ENCODE assay signal across 1 cellular context in the genomic region with DNA sequence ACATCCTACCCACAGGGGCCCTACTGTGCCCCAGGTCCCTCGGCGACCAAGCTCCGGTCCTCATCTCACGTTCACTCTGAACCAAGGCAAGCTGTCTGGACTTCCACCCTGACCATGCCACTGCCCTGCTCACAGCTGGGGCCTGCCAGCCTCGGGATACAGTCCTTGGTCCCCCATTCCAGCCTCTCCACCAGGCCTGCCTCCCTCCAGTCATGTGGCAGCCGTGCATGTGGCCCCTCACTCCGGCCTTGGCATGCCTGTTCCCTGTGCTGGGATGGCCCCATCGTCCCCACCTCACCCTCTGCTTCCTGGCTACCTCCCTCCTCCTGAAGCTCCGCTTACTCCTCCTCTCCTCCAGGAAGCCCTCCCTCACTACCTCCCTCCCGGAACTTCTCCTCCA.
TF ChIP-seq lines count a peak whose summit lies in the region.

No MANE protein-coding gene starts in this region.

TF ChIP-seq in H1, 55 proteins besides CTCF, POLR2A, EP300 and RAD21:
- no peak for TF ChIP-seq SP4 (IDR thresholded peaks at IDR 0.05; ENCODE audit: low read length)
- no peak for TF ChIP-seq NANOG (IDR thresholded peaks at IDR 0.05; ENCODE audit: insufficient read depth, low read depth, low read length, poor library complexity, severe bottlenecking)
- TF ChIP-seq, protein P1, sequence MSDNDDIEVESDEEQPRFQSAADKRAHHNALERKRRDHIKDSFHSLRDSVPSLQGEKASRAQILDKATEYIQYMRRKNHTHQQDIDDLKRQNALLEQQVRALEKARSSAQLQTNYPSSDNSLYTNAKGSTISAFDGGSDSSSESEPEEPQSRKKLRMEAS (IDR thresholded peaks at IDR 0.05) = no peak
- TF ChIP-seq SRF (IDR thresholded peaks at IDR 0.05; ENCODE audit: low read depth, low read length) = no peak
- no peak for TF ChIP-seq BCL11A (IDR thresholded peaks at IDR 0.05; ENCODE audit: low read depth in 2 of 2, low read length in 2 of 2)
- no peak for TF ChIP-seq SIRT6 (IDR thresholded peaks at IDR 0.05; ENCODE audit: low read length)
- TF ChIP-seq RBBP5 (IDR thresholded peaks at IDR 0.05; ENCODE audit: borderline replicate concordance, low read depth, low read length) = no peak
- TF ChIP-seq, protein P2, sequence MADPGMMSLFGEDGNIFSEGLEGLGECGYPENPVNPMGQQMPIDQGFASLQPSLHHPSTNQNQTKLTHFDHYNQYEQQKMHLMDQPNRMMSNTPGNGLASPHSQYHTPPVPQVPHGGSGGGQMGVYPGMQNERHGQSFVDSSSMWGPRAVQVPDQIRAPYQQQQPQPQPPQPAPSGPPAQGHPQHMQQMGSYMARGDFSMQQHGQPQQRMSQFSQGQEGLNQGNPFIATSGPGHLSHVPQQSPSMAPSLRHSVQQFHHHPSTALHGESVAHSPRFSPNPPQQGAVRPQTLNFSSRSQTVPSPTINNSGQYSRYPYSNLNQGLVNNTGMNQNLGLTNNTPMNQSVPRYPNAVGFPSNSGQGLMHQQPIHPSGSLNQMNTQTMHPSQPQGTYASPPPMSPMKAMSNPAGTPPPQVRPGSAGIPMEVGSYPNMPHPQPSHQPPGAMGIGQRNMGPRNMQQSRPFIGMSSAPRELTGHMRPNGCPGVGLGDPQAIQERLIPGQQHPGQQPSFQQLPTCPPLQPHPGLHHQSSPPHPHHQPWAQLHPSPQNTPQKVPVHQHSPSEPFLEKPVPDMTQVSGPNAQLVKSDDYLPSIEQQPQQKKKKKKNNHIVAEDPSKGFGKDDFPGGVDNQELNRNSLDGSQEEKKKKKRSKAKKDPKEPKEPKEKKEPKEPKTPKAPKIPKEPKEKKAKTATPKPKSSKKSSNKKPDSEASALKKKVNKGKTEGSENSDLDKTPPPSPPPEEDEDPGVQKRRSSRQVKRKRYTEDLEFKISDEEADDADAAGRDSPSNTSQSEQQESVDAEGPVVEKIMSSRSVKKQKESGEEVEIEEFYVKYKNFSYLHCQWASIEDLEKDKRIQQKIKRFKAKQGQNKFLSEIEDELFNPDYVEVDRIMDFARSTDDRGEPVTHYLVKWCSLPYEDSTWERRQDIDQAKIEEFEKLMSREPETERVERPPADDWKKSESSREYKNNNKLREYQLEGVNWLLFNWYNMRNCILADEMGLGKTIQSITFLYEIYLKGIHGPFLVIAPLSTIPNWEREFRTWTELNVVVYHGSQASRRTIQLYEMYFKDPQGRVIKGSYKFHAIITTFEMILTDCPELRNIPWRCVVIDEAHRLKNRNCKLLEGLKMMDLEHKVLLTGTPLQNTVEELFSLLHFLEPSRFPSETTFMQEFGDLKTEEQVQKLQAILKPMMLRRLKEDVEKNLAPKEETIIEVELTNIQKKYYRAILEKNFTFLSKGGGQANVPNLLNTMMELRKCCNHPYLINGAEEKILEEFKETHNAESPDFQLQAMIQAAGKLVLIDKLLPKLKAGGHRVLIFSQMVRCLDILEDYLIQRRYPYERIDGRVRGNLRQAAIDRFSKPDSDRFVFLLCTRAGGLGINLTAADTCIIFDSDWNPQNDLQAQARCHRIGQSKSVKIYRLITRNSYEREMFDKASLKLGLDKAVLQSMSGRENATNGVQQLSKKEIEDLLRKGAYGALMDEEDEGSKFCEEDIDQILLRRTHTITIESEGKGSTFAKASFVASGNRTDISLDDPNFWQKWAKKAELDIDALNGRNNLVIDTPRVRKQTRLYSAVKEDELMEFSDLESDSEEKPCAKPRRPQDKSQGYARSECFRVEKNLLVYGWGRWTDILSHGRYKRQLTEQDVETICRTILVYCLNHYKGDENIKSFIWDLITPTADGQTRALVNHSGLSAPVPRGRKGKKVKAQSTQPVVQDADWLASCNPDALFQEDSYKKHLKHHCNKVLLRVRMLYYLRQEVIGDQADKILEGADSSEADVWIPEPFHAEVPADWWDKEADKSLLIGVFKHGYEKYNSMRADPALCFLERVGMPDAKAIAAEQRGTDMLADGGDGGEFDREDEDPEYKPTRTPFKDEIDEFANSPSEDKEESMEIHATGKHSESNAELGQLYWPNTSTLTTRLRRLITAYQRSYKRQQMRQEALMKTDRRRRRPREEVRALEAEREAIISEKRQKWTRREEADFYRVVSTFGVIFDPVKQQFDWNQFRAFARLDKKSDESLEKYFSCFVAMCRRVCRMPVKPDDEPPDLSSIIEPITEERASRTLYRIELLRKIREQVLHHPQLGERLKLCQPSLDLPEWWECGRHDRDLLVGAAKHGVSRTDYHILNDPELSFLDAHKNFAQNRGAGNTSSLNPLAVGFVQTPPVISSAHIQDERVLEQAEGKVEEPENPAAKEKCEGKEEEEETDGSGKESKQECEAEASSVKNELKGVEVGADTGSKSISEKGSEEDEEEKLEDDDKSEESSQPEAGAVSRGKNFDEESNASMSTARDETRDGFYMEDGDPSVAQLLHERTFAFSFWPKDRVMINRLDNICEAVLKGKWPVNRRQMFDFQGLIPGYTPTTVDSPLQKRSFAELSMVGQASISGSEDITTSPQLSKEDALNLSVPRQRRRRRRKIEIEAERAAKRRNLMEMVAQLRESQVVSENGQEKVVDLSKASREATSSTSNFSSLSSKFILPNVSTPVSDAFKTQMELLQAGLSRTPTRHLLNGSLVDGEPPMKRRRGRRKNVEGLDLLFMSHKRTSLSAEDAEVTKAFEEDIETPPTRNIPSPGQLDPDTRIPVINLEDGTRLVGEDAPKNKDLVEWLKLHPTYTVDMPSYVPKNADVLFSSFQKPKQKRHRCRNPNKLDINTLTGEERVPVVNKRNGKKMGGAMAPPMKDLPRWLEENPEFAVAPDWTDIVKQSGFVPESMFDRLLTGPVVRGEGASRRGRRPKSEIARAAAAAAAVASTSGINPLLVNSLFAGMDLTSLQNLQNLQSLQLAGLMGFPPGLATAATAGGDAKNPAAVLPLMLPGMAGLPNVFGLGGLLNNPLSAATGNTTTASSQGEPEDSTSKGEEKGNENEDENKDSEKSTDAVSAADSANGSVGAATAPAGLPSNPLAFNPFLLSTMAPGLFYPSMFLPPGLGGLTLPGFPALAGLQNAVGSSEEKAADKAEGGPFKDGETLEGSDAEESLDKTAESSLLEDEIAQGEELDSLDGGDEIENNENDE (IDR thresholded peaks at IDR 0.05; ENCODE audit: insufficient replicate concordance, low read length) = no peak
- no peak for TF ChIP-seq RFX5 (IDR thresholded peaks at IDR 0.05; ENCODE audit: borderline replicate concordance, low read depth, low read length)
- TF ChIP-seq RNF2 (IDR thresholded peaks at IDR 0.05; ENCODE audit: borderline replicate concordance, low read depth, low read length, missing control alignments, poor library complexity, severe bottlenecking) = no peak
- TF ChIP-seq TAF1 (IDR thresholded peaks at IDR 0.05; ENCODE audit: low read depth, low read length) = no peak
- no peak for TF ChIP-seq TBP (IDR thresholded peaks at IDR 0.05; ENCODE audit: low read depth, low read length)
- TF ChIP-seq FOSL1 (IDR thresholded peaks at IDR 0.05; ENCODE audit: insufficient read depth, low read depth, low read length) = no peak
- TF ChIP-seq CHD1 (IDR thresholded peaks at IDR 0.05; ENCODE audit: low read depth, low read length) = no peak
- TF ChIP-seq RXRA (IDR thresholded peaks at IDR 0.05; ENCODE audit: insufficient read depth, low read depth, low read length) = no peak
- TF ChIP-seq HDAC6 (IDR thresholded peaks at IDR 0.05; ENCODE audit: low read depth, low read length) = no peak
- no peak for TF ChIP-seq CHD2 (IDR thresholded peaks at IDR 0.05; ENCODE audit: low read length)
